Comparison of ENCODE assay signal across 20 cellular contexts in the genomic region with DNA sequence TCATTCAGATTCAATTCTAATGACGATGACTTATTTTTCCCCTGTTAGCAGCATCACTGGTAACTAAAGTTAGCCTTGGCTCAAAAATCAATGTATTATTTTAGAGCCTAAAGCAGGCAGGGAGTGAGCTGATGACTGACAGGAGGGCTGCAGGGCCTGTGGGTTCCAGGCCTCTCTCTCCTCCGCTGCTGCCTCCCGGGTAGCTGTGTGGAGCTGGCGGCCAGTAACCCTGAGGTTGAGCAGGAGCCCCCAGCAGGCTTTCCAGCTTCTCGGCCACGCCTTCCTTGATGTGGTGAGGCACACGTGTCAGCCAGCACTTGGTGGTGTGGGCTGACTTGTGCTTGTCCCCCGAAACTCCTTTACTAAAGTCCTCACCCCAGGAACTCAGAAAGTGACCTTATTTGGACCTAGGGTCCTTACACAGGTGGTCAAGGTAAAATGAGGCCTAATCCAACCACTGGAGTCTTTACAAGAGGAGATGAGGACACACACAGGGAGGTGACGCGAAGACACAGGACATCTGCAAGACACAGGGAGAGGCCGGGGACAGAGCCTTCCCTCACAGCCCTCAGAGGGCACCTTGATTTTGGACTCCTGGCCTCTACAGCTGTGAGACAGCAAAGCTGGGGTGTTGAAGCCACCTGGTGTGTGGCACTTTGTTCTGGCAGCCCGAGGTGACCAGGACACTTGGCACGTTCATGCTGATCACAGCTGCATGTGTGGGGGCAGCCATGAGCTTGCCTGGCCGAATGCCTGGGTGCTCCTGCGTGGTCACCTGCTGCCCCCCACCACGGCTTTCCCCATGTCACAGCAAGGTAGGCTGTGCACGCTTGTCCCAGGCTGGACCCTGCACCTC.
DNase-seq lines count a peak whose midpoint lies in the region; ATAC-seq and TF ChIP-seq lines count a peak whose summit lies in the region.
"Had no signal": no experiment of that assay in that cellular context is flagged by ENCODE, and none has a peak within 500 bp of the region (broad histone marks: within the 10 kb centered on the region; RNA-seq: fewer than 3 reads in every experiment).

No MANE protein-coding gene starts in this region.

- H3K27me3 Mint-ChIP-seq in natural killer cell (ENCODE audit: low read depth in 2 of 2): peaks cover 0 to 6% of the 10 kb centered on the region in 2 donors
- H3K27me3 Mint-ChIP-seq in natural killer cell treated with Interleukin-12 subunit alpha and Interleukin-12 subunit beta and Interleukin-15 and Interleukin-18, amount 100 ng/mL, for 72 hours: peaks cover 0 to 8% of the 10 kb centered on the region in 2 donors

- DNase-seq in natural killer cell (peak; percentile 9), Right ventricle myocardium inferior (ENCODE audit: missing footprints) (peak; percentile 64), mucosa of gallbladder (ENCODE audit: low spot score) (peak; percentile 9), GM19238 (ENCODE audit: insufficient read length, low spot score) (no peak), GM10266 (ENCODE audit: extremely low spot score) (no peak), NCI-H146 (lab: John Stamatoyannopoulos, UW) (no peak)
- no peak for DNase-seq in natural killer cell treated with Interleukin-12 subunit alpha and Interleukin-12 subunit beta and Interleukin-15 and Interleukin-18, amount 100 ng/mL, for 72 hours (ENCODE audit: low spot score)
- DNase-seq: CD4-positive, alpha-beta T cell; HFFc6; mucosa of descending colon; NCI-H1048; NCI-H2171; NCI-H82; small intestine; transverse colon had no signal

- H3K4me1 Mint-ChIP-seq in natural killer cell: no peaks in the 10 kb centered on the region
- H3K4me1 Mint-ChIP-seq in natural killer cell treated with Interleukin-12 subunit alpha and Interleukin-12 subunit beta and Interleukin-15 and Interleukin-18, amount 100 ng/mL, for 72 hours (ENCODE audit: low read depth in 2 of 2): no peaks in the 10 kb centered on the region
- H3K4me1 Mint-ChIP-seq: stimulated activated effector memory CD8-positive, alpha-beta T cell treated with anti-CD3 and anti-CD28 coated beads, Interleukin-12 subunit alpha, Interleukin-12 subunit beta, amount 100 ng/mL, for 72 hours had no signal

- H3K4me3 Mint-ChIP-seq in natural killer cell: no peak overlapping the region
- H3K4me3 Mint-ChIP-seq in natural killer cell treated with Interleukin-12 subunit alpha and Interleukin-12 subunit beta and Interleukin-15 and Interleukin-18, amount 100 ng/mL, for 72 hours: no peak overlapping the region
- H3K4me3 Mint-ChIP-seq: CD4-positive, alpha-beta T cell; dendritic cell treated with granulocyte-macrophage colony-stimulating factor and Interleukin-4, amounts not matched to agents 40 ng/mL and 50 ng/mL, for 4 days; HFFc6; stimulated activated effector memory CD8-positive, alpha-beta T cell treated with anti-CD3 and anti-CD28 coated beads, Interleukin-12 subunit alpha, Interleukin-12 subunit beta, amount 100 ng/mL, for 72 hours had no signal

- no peak overlapping the region for H3K27ac Mint-ChIP-seq in natural killer cell
- H3K27ac Mint-ChIP-seq in natural killer cell treated with Interleukin-12 subunit alpha and Interleukin-12 subunit beta and Interleukin-15 and Interleukin-18, amount 100 ng/mL, for 72 hours: no peak overlapping the region
- H3K27ac Mint-ChIP-seq: CD4-positive, alpha-beta T cell; HFFc6; stimulated activated effector memory CD8-positive, alpha-beta T cell treated with anti-CD3 and anti-CD28 coated beads, Interleukin-12 subunit alpha, Interleukin-12 subunit beta, amount 100 ng/mL, for 72 hours had no signal

- TF ChIP-seq CTCF in natural killer cell (IDR thresholded peaks at IDR 0.05) (no peak), GM10266 (IDR thresholded peaks at IDR 0.05; ENCODE audit: control insufficient read depth, insufficient read depth, low read depth, missing control alignments) (no peak)

- intact Hi-C loops in natural killer cell (cut with micrococcal nuclease) (no loop called here), Right ventricle myocardium inferior (cut with DNase I) (loop anchor here (5.0 kb wide), 2 partner anchors 92 to 112 kb away; no protein-coding TSS in a partner anchor)

- no peaks in the 10 kb centered on the region for H3K36me3 Mint-ChIP-seq in natural killer cell
- no peaks in the 10 kb centered on the region for H3K36me3 Mint-ChIP-seq in natural killer cell treated with Interleukin-12 subunit alpha and Interleukin-12 subunit beta and Interleukin-15 and Interleukin-18, amount 100 ng/mL, for 72 hours
- H3K36me3 Mint-ChIP-seq: stimulated activated effector memory CD8-positive, alpha-beta T cell treated with anti-CD3 and anti-CD28 coated beads, Interleukin-12 subunit alpha, Interleukin-12 subunit beta, amount 100 ng/mL, for 72 hours had no signal

- H3K9me3 Mint-ChIP-seq in natural killer cell: no peaks in the 10 kb centered on the region
- no peaks in the 10 kb centered on the region for H3K9me3 Mint-ChIP-seq in natural killer cell treated with Interleukin-12 subunit alpha and Interleukin-12 subunit beta and Interleukin-15 and Interleukin-18, amount 100 ng/mL, for 72 hours
- H3K9me3 Mint-ChIP-seq: CD4-positive, alpha-beta T cell; dendritic cell treated with granulocyte-macrophage colony-stimulating factor and Interleukin-4, amounts not matched to agents 40 ng/mL and 50 ng/mL, for 4 days; HFFc6; stimulated activated effector memory CD8-positive, alpha-beta T cell treated with anti-CD3 and anti-CD28 coated beads, Interleukin-12 subunit alpha, Interleukin-12 subunit beta, amount 100 ng/mL, for 72 hours had no signal

- ATAC-seq in natural killer cell (no peak), Right ventricle myocardium inferior (peak; percentile 38), GM18519 (IDR thresholded peaks at IDR 0.05; ENCODE audit: low FRiP score, unreplicated experiment) (no peak)
- ATAC-seq in natural killer cell treated with Interleukin-12 subunit alpha and Interleukin-12 subunit beta and Interleukin-15 and Interleukin-18, amount 100 ng/mL, for 72 hours: no peak
- ATAC-seq: A549, esophagus mucosa, mucosa of descending colon had no signal

Comparison
In these comparisons a context has a peak if more than half of its experiments do, and no peak if none do; other contexts are left out.
1. DNase-seq: peak in natural killer cell (single experiment), Right ventricle myocardium inferior (single experiment) and mucosa of gallbladder (single experiment); none in natural killer cell treated with Interleukin-12 subunit alpha and Interleukin-12 subunit beta and Interleukin-15 and Interleukin-18, amount 100 ng/mL, for 72 hours (single experiment), GM19238 (single experiment), GM10266 (single experiment) and NCI-H146 (single experiment).